ENCODE assay signal across 15 cellular contexts in genomic region chr2:55887351-55887750, GRCh38. TPM values are rescaled to one million over a fixed set of nuclear protein-coding genes. Genes with fewer than 3 reads are reported as not detected.
DNase-seq lines count a peak whose midpoint lies in the region; ATAC-seq and TF ChIP-seq lines count a peak whose summit lies in the region.
"Had no signal": no experiment of that assay in that cellular context is flagged by ENCODE, and none has a peak within 500 bp of the region (broad histone marks: within the 10 kb centered on the region; RNA-seq: fewer than 3 reads in every experiment).

No MANE protein-coding gene starts in this region.

- no peaks in the 10 kb centered on the region for H4K20me1 ChIP-seq in mammary epithelial cell (ENCODE audit: insufficient read depth, low read length)

- 42% methylated on average over 2 of the region's 2 CpGs for WGBS in mammary epithelial cell (ENCODE audit: low coverage, missing lambda C conversion rate)

- no peaks in the 10 kb centered on the region for H3K27me3 ChIP-seq in mammary epithelial cell (ENCODE audit: insufficient read depth, low read length)
- H3K27me3 ChIP-seq in thoracic aorta (replicated peaks; ENCODE audit: insufficient read depth), result no peaks in the 10 kb centered on the region

- ATAC-seq in thoracic aorta (ENCODE audit: insufficient number of reproducible peaks, low FRiP score, low read depth), result no peak
- ATAC-seq: GM23338; naive thymus-derived CD8-positive, alpha-beta T cell had no signal

- no peak overlapping the region for H3K9ac ChIP-seq in mammary epithelial cell (ENCODE audit: insufficient read depth, low read length)

- H3K27ac ChIP-seq in mammary epithelial cell (ENCODE audit: insufficient read depth, low read depth, low read length) (peak overlapping the region; percentile 75), thoracic aorta (peak overlapping the region; percentile 95 to 96)

- in situ Hi-C loops in mammary epithelial cell (cut with MboI; ENCODE audit: low sequenced_read_pairs in 2 of 2), result no loop called here

- dilution Hi-C loops in mammary epithelial cell (cut with HindIII; ENCODE audit: low sequenced_read_pairs), result no loop called here

- DNase-seq in NCI-H226 (peak; percentile 22), mammary epithelial cell (no peak), iris pigment epithelial cell (ENCODE audit: low read depth) (peak; percentile 66), thoracic aorta (ENCODE audit: low spot score) (no peak), cerebellar nuclear complex (lab: John Stamatoyannopoulos, UW) (no peak), NCI-H146 treated with DMSO at 0.1 percent for 48 hours (lab: John Stamatoyannopoulos, UW; ENCODE audit: unreplicated experiment) (no peak)
- DNase-seq in activated effector memory CD4-positive, alpha-beta T cell treated with Interleukin-2 at 50 U/mL for 16 hours, result no peak
- no peak for DNase-seq in activated naive CD4-positive, alpha-beta T cell treated with Interleukin-2 at 50 U/mL for 16 hours
- DNase-seq: activated CD4-positive, alpha-beta T cell treated with anti-CD3 and anti-CD28 coated beads for 1 hour; activated CD8-positive, alpha-beta memory T cell treated with anti-CD3 and anti-CD28 coated beads, Interleukin-2, amount 50 U/mL, for 4 hours; naive thymus-derived CD8-positive, alpha-beta T cell; NK-92 treated with Interleukin-12 subunit alpha and Interleukin-12 subunit beta, amount 100 ng/mL, for 24 hours; SHP77; stimulated activated CD8-positive, alpha-beta memory T cell treated with anti-CD3 and anti-CD28 coated beads, Interleukin-4, amount 100 ng/mL, for 48 hours had no signal

- intact Hi-C loops in mammary epithelial cell (cut with micrococcal nuclease), result no loop called here

- H3K4me1 ChIP-seq in mammary epithelial cell (ENCODE audit: insufficient read depth, low read length), result peaks cover 48% of the 10 kb centered on the region
- peaks cover 74 to 98% of the 10 kb centered on the region in 2 donors for H3K4me1 ChIP-seq in thoracic aorta (ENCODE audit: control insufficient read depth in 1 of 2, low read depth in 2 of 2)

- H3K9me3 ChIP-seq in mammary epithelial cell (replicated peaks; ENCODE audit: insufficient read depth, low read length) (no peaks in the 10 kb centered on the region), thoracic aorta (no peaks in the 10 kb centered on the region)

- no peak overlapping the region for H3K4me3 ChIP-seq in mammary epithelial cell (replicated peaks in 1 of 3; ENCODE audit: insufficient read depth in 1 of 3, low read depth in 2 of 3, low read length in 3 of 3)
- no peak overlapping the region for H3K4me3 ChIP-seq in thoracic aorta
- H3K4me3 ChIP-seq: GM23338 had no signal

- no peaks in the 10 kb centered on the region for H3K36me3 ChIP-seq in mammary epithelial cell (ENCODE audit: insufficient read depth, low read length)
- no peaks in the 10 kb centered on the region for H3K36me3 ChIP-seq in thoracic aorta

- H3K4me2 ChIP-seq in mammary epithelial cell (ENCODE audit: insufficient read depth, low read depth, low read length), result no peak overlapping the region
- H3K4me2 ChIP-seq: GM23338 had no signal

- CTCF ChIA-PET in mammary epithelial cell (lab: Charles Lee; ENCODE audit: low non-redundant PET), result no interaction called here

- no peak overlapping the region for H2AFZ ChIP-seq in mammary epithelial cell (ENCODE audit: low read depth, low read length)
- H2AFZ ChIP-seq: GM23338 had no signal

- BruUV-seq in mammary epithelial cell (replicated peaks; lab: Mats Ljungman, UMichigan), result no TSS peak

- peaks cover 8% of the 10 kb centered on the region for H3K79me2 ChIP-seq in mammary epithelial cell (ENCODE audit: insufficient read depth, low read length)

- TF ChIP-seq CTCF in mammary epithelial cell (conservative IDR thresholded peaks at IDR 0.05 in 1 of 2, IDR thresholded peaks at IDR 0.05 in 1 of 2; ENCODE audit: extremely low read depth in 1 of 2, insufficient read depth in 1 of 2, low read depth in 1 of 2, low read length in 2 of 2) (no peak), thoracic aorta (IDR thresholded peaks at IDR 0.05) (no peak)

RNA-seq across cellular contexts. Expression of gene EFEMP1, which starts 36.2 kb away (rescaled TPM):
- total RNA-seq in mammary epithelial cell (100 to 1,000 TPM; 183 to 440 TPM), thoracic aorta (1,000 to 10,000 TPM; 1,782 to 2,754 TPM)
- 232 TPM for polyA plus RNA-seq in mammary epithelial cell
- polyA minus RNA-seq in mammary epithelial cell, result 231 TPM
- total RNA-seq: naive thymus-derived CD8-positive, alpha-beta T cell had no signal
- polyA plus RNA-seq: naive thymus-derived CD8-positive, alpha-beta T cell had no signal

Comparison
In these comparisons a context has a peak if more than half of its experiments do, and no peak if none do; other contexts are left out.
1. DNase-seq: peak in NCI-H226 (single experiment) and iris pigment epithelial cell (single experiment); none in mammary epithelial cell (single experiment), thoracic aorta (single experiment), cerebellar nuclear complex (0 of 2), activated effector memory CD4-positive, alpha-beta T cell treated with Interleukin-2 at 50 U/mL for 16 hours (single experiment), NCI-H146 treated with DMSO at 0.1 percent for 48 hours (single experiment) and activated naive CD4-positive, alpha-beta T cell treated with Interleukin-2 at 50 U/mL for 16 hours (single experiment).
2. RNA of gene EFEMP1, which starts 36.2 kb away (total RNA-seq): 1,782 to 2,754 TPM in thoracic aorta; 183 to 440 TPM in mammary epithelial cell; every median in the first group is over 4 times any median in the second.